Comparison of ENCODE assay signal across 8 cellular contexts in genomic region chr16:69123894-69124293, GRCh38. TPM values are rescaled to one million over a fixed set of nuclear protein-coding genes. Genes with fewer than 3 reads are reported as not detected.
A peak's percentile ranks its signal among the peaks of the same experiment; 100 is the strongest.
DNase-seq lines count a peak whose midpoint lies in the region; ATAC-seq and TF ChIP-seq lines count a peak whose summit lies in the region.

No MANE protein-coding gene starts in this region.

- H3K27ac ChIP-seq in gastroesophageal sphincter, result no peak overlapping the region

- peak; percentile 33 for DNase-seq in Caki2 (ENCODE audit: low read depth)
- peak; percentile 75 for DNase-seq in RKO (ENCODE audit: low spot score)
- peak; percentile 63 for DNase-seq in putamen (ENCODE audit: low spot score)
- no peak for DNase-seq in NK-92 (lab: John Stamatoyannopoulos, UW; ENCODE audit: unreplicated experiment)

- ATAC-seq in activated T-helper 17 cell treated with anti-CD3 and anti-CD28 coated beads, Interleukin-2, amount 50 U/mL, for 72 hours (replicated peaks), result peak; percentile 37
- ATAC-seq in gastroesophageal sphincter (no peak), HG02588 (IDR thresholded peaks at IDR 0.05; ENCODE audit: unreplicated experiment) (no peak)

- TF ChIP-seq POLR2A in gastroesophageal sphincter (IDR thresholded peaks at IDR 0.05), result no peak

- H3K27ac Mint-ChIP-seq in activated T-helper 17 cell treated with anti-CD3 and anti-CD28 coated beads, Interleukin-2, amount 50 U/mL, for 72 hours, result no peak overlapping the region

- peaks cover 15% of the 10 kb centered on the region for H3K4me1 Mint-ChIP-seq in activated T-helper 17 cell treated with anti-CD3 and anti-CD28 coated beads, Interleukin-2, amount 50 U/mL, for 72 hours

- TF ChIP-seq EP300 in Ishikawa (IDR thresholded peaks at IDR 0.05; ENCODE audit: borderline replicate concordance) (no peak), gastroesophageal sphincter (IDR thresholded peaks at IDR 0.05) (no peak)

- WGBS in gastroesophageal sphincter (ENCODE audit: low coverage in 1 of 2), 2 donors, result 75 to 77% methylated on average over 3 of the region's 3 CpGs

- H3K4me3 Mint-ChIP-seq in activated T-helper 17 cell treated with anti-CD3 and anti-CD28 coated beads, Interleukin-2, amount 50 U/mL, for 72 hours, result no peak overlapping the region

- H3K27me3 ChIP-seq in gastroesophageal sphincter, result no peaks in the 10 kb centered on the region

- H3K4me3 ChIP-seq in gastroesophageal sphincter, result no peak overlapping the region

- H3K36me3 Mint-ChIP-seq in activated T-helper 17 cell treated with anti-CD3 and anti-CD28 coated beads, Interleukin-2, amount 50 U/mL, for 72 hours (ENCODE audit: low read depth), result peaks cover 64% of the 10 kb centered on the region

- TF ChIP-seq RAD21 in Ishikawa (IDR thresholded peaks at IDR 0.05; ENCODE audit: low read depth), result peak; percentile 59

- in situ Hi-C loops in Caki2 (cut with HindIII; ENCODE audit: low pct_unique_long_range_greater_than_20kb, low sequenced_read_pairs), result no loop called here

- peaks cover 0 to 22% (median 3%) of the 10 kb centered on the region in 3 donors for H3K4me1 ChIP-seq in gastroesophageal sphincter

- TF ChIP-seq CTCF in gastroesophageal sphincter (IDR thresholded peaks at IDR 0.05), result peak; percentile 49 to 78 (median 73)

- H3K27me3 Mint-ChIP-seq in activated T-helper 17 cell treated with anti-CD3 and anti-CD28 coated beads, Interleukin-2, amount 50 U/mL, for 72 hours, result no peaks in the 10 kb centered on the region

- no peaks in the 10 kb centered on the region for H3K9me3 ChIP-seq in gastroesophageal sphincter

- peaks cover 0 to 43% of the 10 kb centered on the region in 2 donors for H3K36me3 ChIP-seq in gastroesophageal sphincter

- H3K9me3 Mint-ChIP-seq in activated T-helper 17 cell treated with anti-CD3 and anti-CD28 coated beads, Interleukin-2, amount 50 U/mL, for 72 hours, result no peaks in the 10 kb centered on the region

TF ChIP-seq in Ishikawa, 13 proteins besides CTCF, POLR2A, EP300 and RAD21:
- TF ChIP-seq NFIC (IDR thresholded peaks at IDR 0.05) (no peak), ZBTB7A (IDR thresholded peaks at IDR 0.05; ENCODE audit: low read depth) (no peak), TEAD4 (IDR thresholded peaks at IDR 0.05) (no peak), MAX (IDR thresholded peaks at IDR 0.05) (no peak), TCF12 (IDR thresholded peaks at IDR 0.05; ENCODE audit: low read depth) (no peak), TAF1 (IDR thresholded peaks at IDR 0.05; ENCODE audit: low read depth) (no peak), EGR1 (IDR thresholded peaks at IDR 0.05) (no peak), REST (IDR thresholded peaks at IDR 0.05; ENCODE audit: low read depth) (no peak), FOXM1 (IDR thresholded peaks at IDR 0.05; ENCODE audit: borderline replicate concordance, low read depth) (no peak), CEBPB (IDR thresholded peaks at IDR 0.05) (no peak), YY1 (IDR thresholded peaks at IDR 0.05; ENCODE audit: low read depth) (no peak), CREB1 (IDR thresholded peaks at IDR 0.05; ENCODE audit: low read depth) (no peak), USF1 (IDR thresholded peaks at IDR 0.05) (no peak)
TF ChIP-seq in Ishikawa: peak in this region for 0.

RNA-seq across cellular contexts. Expression of gene CHTF8, which starts 8.5 kb away (rescaled TPM):
- 191 and 253 TPM in 2 replicates for total RNA-seq in Caki2 (2014; rRNA removed; shearing (Covaris generic); ENCODE audit: low replicate concordance)
- 100 to 1,000 TPM; 103 to 129 TPM for total RNA-seq in activated T-helper 17 cell treated with anti-CD3 and anti-CD28 coated beads, Interleukin-2, amount 50 U/mL, for 72 hours
- 100 to 1,000 TPM in 1 of 4 donors, 10 to 100 TPM in 3; 44.0 to 102 (median 61.9) TPM for total RNA-seq in gastroesophageal sphincter

RNA-seq across cellular contexts. Expression of gene UTP4, which starts 8.6 kb away (rescaled TPM):
- 56.1 and 97.9 TPM in 2 replicates for total RNA-seq in Caki2 (2014; rRNA removed; shearing (Covaris generic); ENCODE audit: low replicate concordance)
- total RNA-seq in activated T-helper 17 cell treated with anti-CD3 and anti-CD28 coated beads, Interleukin-2, amount 50 U/mL, for 72 hours, result 100 to 1,000 TPM in 1 of 2 donors, 10 to 100 TPM in 1; 69.1 to 112 TPM
- total RNA-seq in gastroesophageal sphincter, result 10 to 100 TPM; 16.4 to 36.2 (median 25.8) TPM

RNA-seq across cellular contexts. Expression of gene HAS3, which starts 18.4 kb away (rescaled TPM):
- 21.1 and 35.9 TPM in 2 replicates for total RNA-seq in Caki2 (2014; rRNA removed; shearing (Covaris generic); ENCODE audit: low replicate concordance)
- under 1 TPM; 0.40 to 0.71 TPM for total RNA-seq in activated T-helper 17 cell treated with anti-CD3 and anti-CD28 coated beads, Interleukin-2, amount 50 U/mL, for 72 hours
- 1 to 10 TPM in 2 of 4 donors, under 1 TPM in 2; 0.78 to 3.3 (median 1.2) TPM for total RNA-seq in gastroesophageal sphincter
